ENCODE assay signal across 18 cellular contexts in genomic region chr5:68450245-68450852, GRCh38.
DNase-seq lines count a peak whose midpoint lies in the region; ATAC-seq, FAIRE-seq and TF ChIP-seq lines count a peak whose summit lies in the region.
"Had no signal": no experiment of that assay in that cellular context is flagged by ENCODE, and none has a peak within 500 bp of the region (broad histone marks: within the 10 kb centered on the region; RNA-seq: fewer than 3 reads in every experiment).

No MANE protein-coding gene starts in this region.

- 46 to 73% (median 53%) methylated on average over 5 of the region's 5 CpGs for WGBS in psoas muscle, 3 donors

- peak; percentile 27 for DNase-seq in EL
- DNase-seq in amniotic epithelial cell (ENCODE audit: low read depth), result peak; percentile 30
- peak; percentile 39 for DNase-seq in fibroblast of the conjunctiva (ENCODE audit: low read depth)
- DNase-seq in psoas muscle, result no peak
- no peak for DNase-seq in WTC11 (ENCODE audit: low spot score)
- no peak for DNase-seq in stimulated activated naive B cell treated with anti-CD40 and anti-IgM and Interleukin-4, amounts not matched to agents 10 μg/mL and 1 μg/mL and 100 μg/mL, for 72 hours
- no peak for DNase-seq in DMS153 (lab: John Stamatoyannopoulos, UW)
- no peak for DNase-seq in kidney
- DNase-seq: activated CD8-positive, alpha-beta memory T cell treated with anti-CD3 and anti-CD28 coated beads, Interleukin-2, amount 50 U/mL, for 4 hours; activated naive CD4-positive, alpha-beta T cell treated with anti-CD3 and anti-CD28 coated beads, Interleukin-2, amount 10 ng/mL, durations not matched to agents 7 days and 5 days; DMS 273 treated with DMSO at 0.1 percent for 48 hours; hypothalamus; left ventricle myocardium superior; NCI-H1092 treated with DMSO at 0.1 percent for 48 hours had no signal

- H3K4me3 Mint-ChIP-seq in WTC11, result no peak overlapping the region
- no peak overlapping the region for H3K4me3 Mint-ChIP-seq in stimulated activated naive B cell treated with anti-CD40 and anti-IgM and Interleukin-4, amounts not matched to agents 10 μg/mL and 1 μg/mL and 100 μg/mL, for 72 hours
- H3K4me3 Mint-ChIP-seq: activated naive CD4-positive, alpha-beta T cell treated with anti-CD3 and anti-CD28 coated beads, Interleukin-2, amount 10 ng/mL, durations not matched to agents 7 days and 5 days; central memory CD8-positive, alpha-beta T cell; neural crest cell had no signal

- H3K9ac ChIP-seq in kidney (ENCODE audit: low read length in 2 of 2), result no peak overlapping the region

- H3K9me3 ChIP-seq in psoas muscle (no peaks in the 10 kb centered on the region), kidney (ENCODE audit: control insufficient read depth in 1 of 2, low read length in 2 of 2) (no peaks in the 10 kb centered on the region)

- peak overlapping the region; percentile 73 for H3K27ac ChIP-seq in psoas muscle
- H3K27ac ChIP-seq in kidney (ENCODE audit: low read depth in 2 of 2, low read length in 2 of 2), result no peak overlapping the region

- intact Hi-C loops in psoas muscle (cut with DNase I), result loop anchor here in 1 of 2 donors (5.0 kb wide), 1 partner anchor 352 kb away; no protein-coding TSS in a partner anchor
- intact Hi-C loops in kidney (cut with DNase I), result loop anchor here (10.0 kb wide), 1 partner anchor 156 kb away; no protein-coding TSS in a partner anchor

- H3K4me1 Mint-ChIP-seq in WTC11, result peaks cover 15% of the 10 kb centered on the region
- H3K4me1 Mint-ChIP-seq in stimulated activated naive B cell treated with anti-CD40 and anti-IgM and Interleukin-4, amounts not matched to agents 10 μg/mL and 1 μg/mL and 100 μg/mL, for 72 hours, result no peaks in the 10 kb centered on the region
- H3K4me1 Mint-ChIP-seq: activated naive CD4-positive, alpha-beta T cell treated with anti-CD3 and anti-CD28 coated beads, Interleukin-2, amount 10 ng/mL, durations not matched to agents 7 days and 5 days; central memory CD8-positive, alpha-beta T cell had no signal

- H3K36me3 ChIP-seq in psoas muscle (ENCODE audit: insufficient read depth in 1 of 2, low read depth in 1 of 2) (no peaks in the 10 kb centered on the region), kidney (ENCODE audit: control insufficient read depth in 1 of 2, insufficient read depth in 2 of 2, low read length in 2 of 2) (no peaks in the 10 kb centered on the region)

- FAIRE-seq in kidney (lab: Jason Lieb, UNC), result no peak
- FAIRE-seq: endometrium had no signal

- TF ChIP-seq CTCF in psoas muscle (IDR thresholded peaks at IDR 0.05) (no peak), WTC11 (IDR thresholded peaks at IDR 0.05) (no peak), kidney (IDR thresholded peaks at IDR 0.05; ENCODE audit: borderline replicate concordance, extremely low read depth, insufficient read depth) (no peak)

- H3K9me3 Mint-ChIP-seq in WTC11, result peaks cover 29% of the 10 kb centered on the region
- no peaks in the 10 kb centered on the region for H3K9me3 Mint-ChIP-seq in stimulated activated naive B cell treated with anti-CD40 and anti-IgM and Interleukin-4, amounts not matched to agents 10 μg/mL and 1 μg/mL and 100 μg/mL, for 72 hours
- H3K9me3 Mint-ChIP-seq: activated naive CD4-positive, alpha-beta T cell treated with anti-CD3 and anti-CD28 coated beads, Interleukin-2, amount 10 ng/mL, durations not matched to agents 7 days and 5 days; central memory CD8-positive, alpha-beta T cell had no signal

- peaks cover 16% of the 10 kb centered on the region for H3K36me3 Mint-ChIP-seq in WTC11
- no peaks in the 10 kb centered on the region for H3K36me3 Mint-ChIP-seq in stimulated activated naive B cell treated with anti-CD40 and anti-IgM and Interleukin-4, amounts not matched to agents 10 μg/mL and 1 μg/mL and 100 μg/mL, for 72 hours
- H3K36me3 Mint-ChIP-seq: activated naive CD4-positive, alpha-beta T cell treated with anti-CD3 and anti-CD28 coated beads, Interleukin-2, amount 10 ng/mL, durations not matched to agents 7 days and 5 days had no signal

- H3K4me3 ChIP-seq in psoas muscle (no peak overlapping the region), kidney (ENCODE audit: low read length in 2 of 2) (no peak overlapping the region)

- no peak overlapping the region for H3K27ac Mint-ChIP-seq in WTC11
- H3K27ac Mint-ChIP-seq in stimulated activated naive B cell treated with anti-CD40 and anti-IgM and Interleukin-4, amounts not matched to agents 10 μg/mL and 1 μg/mL and 100 μg/mL, for 72 hours, result no peak overlapping the region
- H3K27ac Mint-ChIP-seq: activated naive CD4-positive, alpha-beta T cell treated with anti-CD3 and anti-CD28 coated beads, Interleukin-2, amount 10 ng/mL, durations not matched to agents 7 days and 5 days had no signal

- ATAC-seq in psoas muscle, result peak; percentile 16 to 70 (median 40)
- ATAC-seq in WTC11, result no peak
- ATAC-seq in stimulated activated naive B cell treated with anti-CD40 and anti-IgM and Interleukin-4, amounts not matched to agents 10 μg/mL and 1 μg/mL and 100 μg/mL, for 72 hours (replicated peaks), result no peak
- ATAC-seq: activated CD4-positive, CD25-positive, alpha-beta regulatory T cell treated with anti-CD3 and anti-CD28 coated beads, Interleukin-2, amount 50 U/mL, for 24 hours had no signal

- CTCF ChIA-PET in WTC11 (lab: Charles Lee), result no interaction called here

- POLR2A ChIA-PET in WTC11 (lab: Charles Lee), result no interaction called here

- H3K27me3 ChIP-seq in psoas muscle (ENCODE audit: insufficient read depth in 3 of 3, low read length in 2 of 3), result no peaks in the 10 kb centered on the region

- H3K4me1 ChIP-seq in psoas muscle (peaks cover 9% of the 10 kb centered on the region), kidney (ENCODE audit: control insufficient read depth in 1 of 2, insufficient read depth in 1 of 2, low read depth in 1 of 2, low read length in 2 of 2) (peaks cover 0 to 24% of the 10 kb centered on the region in 2 donors)

- no peaks in the 10 kb centered on the region for H3K27me3 Mint-ChIP-seq in WTC11 (ENCODE audit: low read depth)
- H3K27me3 Mint-ChIP-seq in stimulated activated naive B cell treated with anti-CD40 and anti-IgM and Interleukin-4, amounts not matched to agents 10 μg/mL and 1 μg/mL and 100 μg/mL, for 72 hours, result peaks cover 0 to 4% of the 10 kb centered on the region in 2 donors
- H3K27me3 Mint-ChIP-seq: central memory CD8-positive, alpha-beta T cell had no signal

TF ChIP-seq in WTC11, 78 proteins besides CTCF, POLR2A, EP300 and RAD21:
- no peak for TF ChIP-seq GTF2I (CRISPR knock-in tag; conservative IDR thresholded peaks at IDR 0.05)
- TF ChIP-seq GRHL2 (CRISPR knock-in tag; IDR thresholded peaks at IDR 0.05; ENCODE audit: insufficient replicate concordance, severe bottlenecking), result no peak
- TF ChIP-seq ZNF671 (CRISPR knock-in tag; IDR thresholded peaks at IDR 0.05), result no peak
- no peak for TF ChIP-seq OVOL2 (CRISPR knock-in tag; IDR thresholded peaks at IDR 0.05; ENCODE audit: borderline replicate concordance)
- no peak for TF ChIP-seq ZNF423 (CRISPR knock-in tag; IDR thresholded peaks at IDR 0.05)
- TF ChIP-seq ZNF232 (CRISPR knock-in tag; IDR thresholded peaks at IDR 0.05), result no peak
- TF ChIP-seq ESRRA (CRISPR knock-in tag; IDR thresholded peaks at IDR 0.05; ENCODE audit: borderline replicate concordance), result no peak
- no peak for TF ChIP-seq PRDM15 (CRISPR knock-in tag; IDR thresholded peaks at IDR 0.05)

Comparison
In these comparisons a context has a peak if more than half of its experiments do, and no peak if none do; other contexts are left out.
1. DNase-seq: peak in EL (single experiment), amniotic epithelial cell (single experiment) and fibroblast of the conjunctiva (single experiment); none in psoas muscle (0 of 2), WTC11 (single experiment), stimulated activated naive B cell treated with anti-CD40 and anti-IgM and Interleukin-4, amounts not matched to agents 10 μg/mL and 1 μg/mL and 100 μg/mL, for 72 hours (single experiment), DMS153 (single experiment) and kidney (single experiment).
2. ATAC-seq: peak in psoas muscle (4 of 4); none in WTC11 (single experiment) and stimulated activated naive B cell treated with anti-CD40 and anti-IgM and Interleukin-4, amounts not matched to agents 10 μg/mL and 1 μg/mL and 100 μg/mL, for 72 hours (0 of 2).